ENCODE assay signal across 9 cellular contexts in the genomic region with DNA sequence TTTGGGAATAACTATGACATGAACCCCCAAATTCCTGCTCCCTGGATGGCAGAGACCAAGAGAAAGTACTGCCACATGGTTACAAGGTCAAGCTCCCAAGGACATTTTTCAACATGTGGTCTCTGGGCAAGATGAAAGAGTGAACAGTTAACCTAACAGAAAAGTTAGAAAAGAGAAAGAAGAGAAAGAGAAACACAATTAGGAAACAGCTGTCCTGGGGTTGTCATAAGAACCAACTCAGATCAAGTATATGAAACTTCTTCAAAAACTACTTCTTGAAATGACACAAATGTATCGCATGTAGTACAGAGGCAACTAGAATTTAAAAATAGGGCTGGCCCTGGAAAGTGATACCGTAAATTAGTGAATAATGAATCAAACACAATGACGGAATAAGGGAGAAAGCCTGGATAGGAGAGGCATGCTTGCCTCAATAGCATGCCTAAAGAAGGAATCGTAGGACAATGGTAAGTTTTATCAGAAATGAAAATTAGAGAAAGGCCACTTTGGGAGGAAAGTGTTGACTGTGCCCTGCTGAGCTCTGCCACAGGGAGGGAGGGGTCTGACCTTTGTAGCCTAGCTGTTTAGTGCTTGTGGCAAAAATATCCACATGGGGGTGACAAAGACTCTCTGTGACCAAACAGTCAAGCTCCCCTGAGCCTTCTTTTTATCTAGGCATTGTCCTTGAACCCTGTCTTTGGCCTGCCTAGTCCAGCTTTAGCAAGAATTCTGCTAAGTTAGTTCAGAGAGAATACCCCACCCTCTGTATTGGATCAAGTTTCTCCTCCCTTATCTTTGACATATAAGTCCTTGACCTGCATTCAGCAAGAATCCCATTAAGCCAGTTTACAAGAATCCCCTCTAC. TPM values are rescaled to one million over a fixed set of nuclear protein-coding genes. Genes with fewer than 3 reads are reported as not detected.
DNase-seq lines count a peak whose midpoint lies in the region; ATAC-seq and TF ChIP-seq lines count a peak whose summit lies in the region.
"Had no signal": no experiment of that assay in that cellular context is flagged by ENCODE, and none has a peak within 500 bp of the region (broad histone marks: within the 10 kb centered on the region; RNA-seq: fewer than 3 reads in every experiment).

No MANE protein-coding gene starts in this region.

- peak; percentile 70 for DNase-seq in GM12865 (ENCODE audit: low read depth)
- peak; percentile 40 for DNase-seq in LoVo (ENCODE audit: low spot score)
- DNase-seq in choroid plexus epithelial cell (ENCODE audit: low read depth), result peak; percentile 41
- peak; percentile 9 for DNase-seq in stimulated activated naive CD8-positive, alpha-beta T cell treated with anti-CD3 and anti-CD28 coated beads, Interleukin-15, Interleukin-2, amounts not matched to agents 100 U/mL and 50 U/mL, for 24 hours
- no peak for DNase-seq in cerebellar cortex (ENCODE audit: low spot score)
- no peak for DNase-seq in esophagus squamous epithelium (lab: John Stamatoyannopoulos, UW)
- DNase-seq in activated T-cell treated with anti-CD3 and anti-CD28 coated beads, Interleukin-2, amount 50 U/mL, for 4 hours, result no peak

- H3K36me3 Mint-ChIP-seq in activated T-cell treated with anti-CD3 and anti-CD28 coated beads, Interleukin-2, amount 50 U/mL, for 4 hours (ENCODE audit: insufficient read depth), result no peaks in the 10 kb centered on the region

- WGBS in esophagus squamous epithelium, 2 donors, result 73 to 86% methylated on average over 4 of the region's 4 CpGs

- peaks cover 35% of the 10 kb centered on the region for H3K27me3 Mint-ChIP-seq in activated T-cell treated with anti-CD3 and anti-CD28 coated beads, Interleukin-2, amount 50 U/mL, for 4 hours (ENCODE audit: low read depth)

- H3K4me3 Mint-ChIP-seq in activated T-cell treated with anti-CD3 and anti-CD28 coated beads, Interleukin-2, amount 50 U/mL, for 4 hours, result no peak overlapping the region
- H3K4me3 Mint-ChIP-seq: effector memory CD8-positive, alpha-beta T cell had no signal

- H3K4me3 ChIP-seq in GM12865 (ENCODE audit: low read depth, low read length) (no peak overlapping the region; the same call in 1 of the 2 replicates), choroid plexus epithelial cell (ENCODE audit: low read depth, low read length) (no peak overlapping the region), esophagus squamous epithelium (no peak overlapping the region)

- intact Hi-C loops in esophagus squamous epithelium (cut with DNase I), result no loop called here

- no peaks in the 10 kb centered on the region for H3K9me3 Mint-ChIP-seq in activated T-cell treated with anti-CD3 and anti-CD28 coated beads, Interleukin-2, amount 50 U/mL, for 4 hours
- H3K9me3 Mint-ChIP-seq: effector memory CD8-positive, alpha-beta T cell had no signal

- no peaks in the 10 kb centered on the region for H3K36me3 ChIP-seq in esophagus squamous epithelium

- peaks cover 9% of the 10 kb centered on the region for H3K4me1 Mint-ChIP-seq in activated T-cell treated with anti-CD3 and anti-CD28 coated beads, Interleukin-2, amount 50 U/mL, for 4 hours (ENCODE audit: low read depth)

- TF ChIP-seq CTCF in GM12865 (IDR thresholded peaks at IDR 0.05; ENCODE audit: insufficient read depth, low read depth, low read length, missing control alignments) (peak; percentile 37), choroid plexus epithelial cell (conservative IDR thresholded peaks at IDR 0.05; ENCODE audit: low read depth, low read length) (peak; percentile 39), esophagus squamous epithelium (IDR thresholded peaks at IDR 0.05) (peak in 3 of 6 experiments; percentile 14 to 36 (median 21))

- ATAC-seq in GM21423 (IDR thresholded peaks at IDR 0.05; ENCODE audit: unreplicated experiment), result peak; percentile 15
- ATAC-seq in stimulated activated naive CD8-positive, alpha-beta T cell treated with anti-CD3 and anti-CD28 coated beads, Interleukin-15, Interleukin-2, amounts not matched to agents 100 U/mL and 50 U/mL, for 24 hours, result no peak
- ATAC-seq in activated T-cell treated with anti-CD3 and anti-CD28 coated beads, Interleukin-2, amount 50 U/mL, for 4 hours, result no peak
- ATAC-seq: effector memory CD8-positive, alpha-beta T cell had no signal

- H3K4me1 ChIP-seq in esophagus squamous epithelium, result peaks cover 0 to 12% (median 4%) of the 10 kb centered on the region in 3 donors

- no peak for TF ChIP-seq POLR2A in esophagus squamous epithelium (IDR thresholded peaks at IDR 0.05)

- no peaks in the 10 kb centered on the region for H3K9me3 ChIP-seq in esophagus squamous epithelium

- H3K27me3 ChIP-seq in esophagus squamous epithelium, result no peaks in the 10 kb centered on the region

- no peak overlapping the region for H3K27ac ChIP-seq in esophagus squamous epithelium

RNA-seq across cellular contexts. Expression of a gene that starts 4.3 kb away (rescaled TPM):
- 10 to 100 TPM in 2 of 4 donors, 1 to 10 TPM in 2; 6.7 to 19.1 (median 10.8) TPM for total RNA-seq in esophagus squamous epithelium
- 1 to 10 TPM; 1.5 to 1.9 (median 1.5) TPM for total RNA-seq in activated T-cell treated with anti-CD3 and anti-CD28 coated beads, Interleukin-2, amount 50 U/mL, for 4 hours

RNA-seq across cellular contexts. Expression of a gene that starts 52.5 kb away (rescaled TPM):
- total RNA-seq in esophagus squamous epithelium, result not detected
- total RNA-seq in activated T-cell treated with anti-CD3 and anti-CD28 coated beads, Interleukin-2, amount 50 U/mL, for 4 hours, result under 1 TPM in 2 of 3 donors, not detected in 1; 0.03 TPM

Comparison
In these comparisons a context has a peak if more than half of its experiments do, and no peak if none do; other contexts are left out.
1. DNase-seq: peak in GM12865 (single experiment), LoVo (single experiment), choroid plexus epithelial cell (single experiment) and stimulated activated naive CD8-positive, alpha-beta T cell treated with anti-CD3 and anti-CD28 coated beads, Interleukin-15, Interleukin-2, amounts not matched to agents 100 U/mL and 50 U/mL, for 24 hours (single experiment); none in cerebellar cortex (single experiment), esophagus squamous epithelium (single experiment) and activated T-cell treated with anti-CD3 and anti-CD28 coated beads, Interleukin-2, amount 50 U/mL, for 4 hours (single experiment).